Comparison of ENCODE assay signal across 2 cellular contexts in the genomic region with DNA sequence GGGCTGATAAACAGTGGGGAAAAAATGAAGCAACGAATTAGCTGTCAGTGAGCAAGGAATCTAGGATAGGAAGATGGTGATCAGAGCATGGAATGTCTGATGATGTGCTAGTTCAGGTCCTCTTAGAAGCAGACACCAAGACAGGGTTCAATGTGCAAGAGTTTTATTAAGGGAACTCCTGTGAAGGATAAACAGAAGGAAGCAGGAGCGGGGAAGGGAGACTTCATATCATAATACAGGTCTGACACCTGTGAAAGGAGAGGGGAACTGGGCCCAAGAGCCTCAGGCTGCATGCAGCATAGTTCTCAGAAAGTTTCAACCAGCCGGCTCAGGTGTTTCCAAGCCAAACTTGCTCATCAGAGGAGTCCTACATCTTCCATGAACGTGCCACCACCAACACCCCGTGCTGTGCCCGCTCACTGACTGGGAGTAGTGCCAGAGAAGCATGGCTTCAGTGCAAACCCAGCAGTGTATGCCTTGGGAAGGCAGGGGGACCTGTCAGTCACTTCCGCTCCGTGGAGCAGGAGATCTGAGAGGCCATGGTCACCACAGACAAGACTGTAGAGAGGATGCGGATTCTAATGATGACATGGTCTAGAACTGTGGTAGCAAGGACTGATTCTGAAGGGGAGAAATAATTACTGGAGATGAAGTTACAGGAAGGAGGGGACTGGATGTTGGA.
TF ChIP-seq lines count a peak whose summit lies in the region.

No MANE protein-coding gene starts in this region.

TF ChIP-seq in WTC11, 78 proteins besides CTCF, POLR2A, EP300 and RAD21 (continued from another document):
- TF ChIP-seq, protein P1, sequence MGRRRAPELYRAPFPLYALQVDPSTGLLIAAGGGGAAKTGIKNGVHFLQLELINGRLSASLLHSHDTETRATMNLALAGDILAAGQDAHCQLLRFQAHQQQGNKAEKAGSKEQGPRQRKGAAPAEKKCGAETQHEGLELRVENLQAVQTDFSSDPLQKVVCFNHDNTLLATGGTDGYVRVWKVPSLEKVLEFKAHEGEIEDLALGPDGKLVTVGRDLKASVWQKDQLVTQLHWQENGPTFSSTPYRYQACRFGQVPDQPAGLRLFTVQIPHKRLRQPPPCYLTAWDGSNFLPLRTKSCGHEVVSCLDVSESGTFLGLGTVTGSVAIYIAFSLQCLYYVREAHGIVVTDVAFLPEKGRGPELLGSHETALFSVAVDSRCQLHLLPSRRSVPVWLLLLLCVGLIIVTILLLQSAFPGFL (CRISPR knock-in tag; IDR thresholded peaks at IDR 0.05; ENCODE audit: borderline replicate concordance) = no peak
- TF ChIP-seq, protein P2, sequence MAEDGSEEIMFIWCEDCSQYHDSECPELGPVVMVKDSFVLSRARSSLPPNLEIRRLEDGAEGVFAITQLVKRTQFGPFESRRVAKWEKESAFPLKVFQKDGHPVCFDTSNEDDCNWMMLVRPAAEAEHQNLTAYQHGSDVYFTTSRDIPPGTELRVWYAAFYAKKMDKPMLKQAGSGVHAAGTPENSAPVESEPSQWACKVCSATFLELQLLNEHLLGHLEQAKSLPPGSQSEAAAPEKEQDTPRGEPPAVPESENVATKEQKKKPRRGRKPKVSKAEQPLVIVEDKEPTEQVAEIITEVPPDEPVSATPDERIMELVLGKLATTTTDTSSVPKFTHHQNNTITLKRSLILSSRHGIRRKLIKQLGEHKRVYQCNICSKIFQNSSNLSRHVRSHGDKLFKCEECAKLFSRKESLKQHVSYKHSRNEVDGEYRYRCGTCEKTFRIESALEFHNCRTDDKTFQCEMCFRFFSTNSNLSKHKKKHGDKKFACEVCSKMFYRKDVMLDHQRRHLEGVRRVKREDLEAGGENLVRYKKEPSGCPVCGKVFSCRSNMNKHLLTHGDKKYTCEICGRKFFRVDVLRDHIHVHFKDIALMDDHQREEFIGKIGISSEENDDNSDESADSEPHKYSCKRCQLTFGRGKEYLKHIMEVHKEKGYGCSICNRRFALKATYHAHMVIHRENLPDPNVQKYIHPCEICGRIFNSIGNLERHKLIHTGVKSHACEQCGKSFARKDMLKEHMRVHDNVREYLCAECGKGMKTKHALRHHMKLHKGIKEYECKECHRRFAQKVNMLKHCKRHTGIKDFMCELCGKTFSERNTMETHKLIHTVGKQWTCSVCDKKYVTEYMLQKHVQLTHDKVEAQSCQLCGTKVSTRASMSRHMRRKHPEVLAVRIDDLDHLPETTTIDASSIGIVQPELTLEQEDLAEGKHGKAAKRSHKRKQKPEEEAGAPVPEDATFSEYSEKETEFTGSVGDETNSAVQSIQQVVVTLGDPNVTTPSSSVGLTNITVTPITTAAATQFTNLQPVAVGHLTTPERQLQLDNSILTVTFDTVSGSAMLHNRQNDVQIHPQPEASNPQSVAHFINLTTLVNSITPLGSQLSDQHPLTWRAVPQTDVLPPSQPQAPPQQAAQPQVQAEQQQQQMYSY (CRISPR knock-in tag; IDR thresholded peaks at IDR 0.05) = no peak
- TF ChIP-seq, protein P3, sequence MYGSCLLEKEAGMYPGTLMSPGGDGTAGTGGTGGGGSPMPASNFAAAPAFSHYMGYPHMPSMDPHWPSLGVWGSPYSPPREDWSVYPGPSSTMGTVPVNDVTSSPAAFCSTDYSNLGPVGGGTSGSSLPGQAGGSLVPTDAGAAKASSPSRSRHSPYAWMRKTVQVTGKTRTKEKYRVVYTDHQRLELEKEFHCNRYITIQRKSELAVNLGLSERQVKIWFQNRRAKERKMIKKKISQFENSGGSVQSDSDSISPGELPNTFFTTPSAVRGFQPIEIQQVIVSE (CRISPR knock-in tag; IDR thresholded peaks at IDR 0.05; ENCODE audit: borderline replicate concordance) = no peak
- TF ChIP-seq ZNF263 (CRISPR knock-in tag; IDR thresholded peaks at IDR 0.05; ENCODE audit: low read depth) = no peak
TF ChIP-seq in WTC11: peak in this region for 0.

TF ChIP-seq in SK-N-SH treated with all-trans-retinoic acid at 6 μM for 48 hours, 23 proteins besides CTCF, POLR2A, EP300 and RAD21 (continued from another document):
- TF ChIP-seq, protein P4, sequence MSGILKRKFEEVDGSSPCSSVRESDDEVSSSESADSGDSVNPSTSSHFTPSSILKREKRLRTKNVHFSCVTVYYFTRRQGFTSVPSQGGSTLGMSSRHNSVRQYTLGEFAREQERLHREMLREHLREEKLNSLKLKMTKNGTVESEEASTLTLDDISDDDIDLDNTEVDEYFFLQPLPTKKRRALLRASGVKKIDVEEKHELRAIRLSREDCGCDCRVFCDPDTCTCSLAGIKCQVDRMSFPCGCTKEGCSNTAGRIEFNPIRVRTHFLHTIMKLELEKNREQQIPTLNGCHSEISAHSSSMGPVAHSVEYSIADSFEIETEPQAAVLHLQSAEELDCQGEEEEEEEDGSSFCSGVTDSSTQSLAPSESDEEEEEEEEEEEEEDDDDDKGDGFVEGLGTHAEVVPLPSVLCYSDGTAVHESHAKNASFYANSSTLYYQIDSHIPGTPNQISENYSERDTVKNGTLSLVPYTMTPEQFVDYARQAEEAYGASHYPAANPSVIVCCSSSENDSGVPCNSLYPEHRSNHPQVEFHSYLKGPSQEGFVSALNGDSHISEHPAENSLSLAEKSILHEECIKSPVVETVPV (CRISPR knock-in tag; IDR thresholded peaks at IDR 0.05) = no peak
- TF ChIP-seq, protein P5, sequence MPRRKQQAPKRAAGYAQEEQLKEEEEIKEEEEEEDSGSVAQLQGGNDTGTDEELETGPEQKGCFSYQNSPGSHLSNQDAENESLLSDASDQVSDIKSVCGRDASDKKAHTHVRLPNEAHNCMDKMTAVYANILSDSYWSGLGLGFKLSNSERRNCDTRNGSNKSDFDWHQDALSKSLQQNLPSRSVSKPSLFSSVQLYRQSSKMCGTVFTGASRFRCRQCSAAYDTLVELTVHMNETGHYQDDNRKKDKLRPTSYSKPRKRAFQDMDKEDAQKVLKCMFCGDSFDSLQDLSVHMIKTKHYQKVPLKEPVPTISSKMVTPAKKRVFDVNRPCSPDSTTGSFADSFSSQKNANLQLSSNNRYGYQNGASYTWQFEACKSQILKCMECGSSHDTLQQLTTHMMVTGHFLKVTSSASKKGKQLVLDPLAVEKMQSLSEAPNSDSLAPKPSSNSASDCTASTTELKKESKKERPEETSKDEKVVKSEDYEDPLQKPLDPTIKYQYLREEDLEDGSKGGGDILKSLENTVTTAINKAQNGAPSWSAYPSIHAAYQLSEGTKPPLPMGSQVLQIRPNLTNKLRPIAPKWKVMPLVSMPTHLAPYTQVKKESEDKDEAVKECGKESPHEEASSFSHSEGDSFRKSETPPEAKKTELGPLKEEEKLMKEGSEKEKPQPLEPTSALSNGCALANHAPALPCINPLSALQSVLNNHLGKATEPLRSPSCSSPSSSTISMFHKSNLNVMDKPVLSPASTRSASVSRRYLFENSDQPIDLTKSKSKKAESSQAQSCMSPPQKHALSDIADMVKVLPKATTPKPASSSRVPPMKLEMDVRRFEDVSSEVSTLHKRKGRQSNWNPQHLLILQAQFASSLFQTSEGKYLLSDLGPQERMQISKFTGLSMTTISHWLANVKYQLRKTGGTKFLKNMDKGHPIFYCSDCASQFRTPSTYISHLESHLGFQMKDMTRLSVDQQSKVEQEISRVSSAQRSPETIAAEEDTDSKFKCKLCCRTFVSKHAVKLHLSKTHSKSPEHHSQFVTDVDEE (CRISPR knock-in tag; IDR thresholded peaks at IDR 0.05) = no peak
- TF ChIP-seq ARNTL (CRISPR knock-in tag; IDR thresholded peaks at IDR 0.05; ENCODE audit: borderline replicate concordance, low read depth) (no peak), ZFP3 (CRISPR knock-in tag; IDR thresholded peaks at IDR 0.05) (no peak), ZNF565 (CRISPR knock-in tag; conservative IDR thresholded peaks at IDR 0.05; ENCODE audit: low read depth) (no peak), ZNF70 (CRISPR knock-in tag; IDR thresholded peaks at IDR 0.05) (no peak), TOX (CRISPR knock-in tag; IDR thresholded peaks at IDR 0.05; ENCODE audit: borderline replicate concordance) (no peak), SNAI2 (CRISPR knock-in tag; IDR thresholded peaks at IDR 0.05) (no peak), GLIS3 (CRISPR knock-in tag; IDR thresholded peaks at IDR 0.05) (no peak), ISL1 (CRISPR knock-in tag; IDR thresholded peaks at IDR 0.05) (no peak), ZFP30 (CRISPR knock-in tag; IDR thresholded peaks at IDR 0.05) (no peak), ESRRG (CRISPR knock-in tag; IDR thresholded peaks at IDR 0.05) (no peak), ZC3H10 (CRISPR knock-in tag; IDR thresholded peaks at IDR 0.05) (no peak)
- TF ChIP-seq, protein P6, sequence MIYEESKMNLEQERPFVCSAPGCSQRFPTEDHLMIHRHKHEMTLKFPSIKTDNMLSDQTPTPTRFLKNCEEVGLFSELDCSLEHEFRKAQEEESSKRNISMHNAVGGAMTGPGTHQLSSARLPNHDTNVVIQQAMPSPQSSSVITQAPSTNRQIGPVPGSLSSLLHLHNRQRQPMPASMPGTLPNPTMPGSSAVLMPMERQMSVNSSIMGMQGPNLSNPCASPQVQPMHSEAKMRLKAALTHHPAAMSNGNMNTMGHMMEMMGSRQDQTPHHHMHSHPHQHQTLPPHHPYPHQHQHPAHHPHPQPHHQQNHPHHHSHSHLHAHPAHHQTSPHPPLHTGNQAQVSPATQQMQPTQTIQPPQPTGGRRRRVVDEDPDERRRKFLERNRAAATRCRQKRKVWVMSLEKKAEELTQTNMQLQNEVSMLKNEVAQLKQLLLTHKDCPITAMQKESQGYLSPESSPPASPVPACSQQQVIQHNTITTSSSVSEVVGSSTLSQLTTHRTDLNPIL (CRISPR knock-in tag; IDR thresholded peaks at IDR 0.05; ENCODE audit: low read depth) = no peak
